Comparison of ENCODE assay signal across 14 cellular contexts in genomic region chr5:68648944-68649874, GRCh38.
"Had no signal": no experiment of that assay in that cellular context is flagged by ENCODE, and none has a peak within 500 bp of the region (broad histone marks: within the 10 kb centered on the region; RNA-seq: fewer than 3 reads in every experiment).

No MANE protein-coding gene starts in this region.

- H3K4me3 ChIP-seq: gastroesophageal sphincter, heart right ventricle, left lung, skin epidermis, upper lobe of left lung had no signal

- H3K9me3 ChIP-seq: gastroesophageal sphincter, heart right ventricle, left lung, upper lobe of left lung had no signal

- DNase-seq: activated CD4-positive, alpha-beta T cell treated with anti-CD3 and anti-CD28 coated beads, Interleukin-2, amount 50 U/mL, for 1 hour; activated naive CD4-positive, alpha-beta T cell; activated naive CD8-positive, alpha-beta T cell treated with anti-CD3 and anti-CD28 coated beads, Interleukin-2, amount 10 ng/mL, durations not matched to agents 7 days and 5 days; anterior cingulate cortex; brain microvascular endothelial cell; heart right ventricle; left lung; natural killer cell; stimulated activated CD4-positive, alpha-beta T cell treated with anti-CD3 and anti-CD28 coated beads, Interleukin-4, amount 100 ng/mL, for 4 hours; stimulated activated CD8-positive, alpha-beta memory T cell treated with anti-CD3 and anti-CD28 coated beads, Interleukin-4, amount 100 ng/mL, for 48 hours; stimulated activated naive CD4-positive, alpha-beta T cell treated with Interleukin-2 at 50 U/mL for 16 hours; upper lobe of left lung had no signal

- H3K4me1 ChIP-seq: left lung, upper lobe of left lung had no signal

- H3K27ac ChIP-seq: brain microvascular endothelial cell, gastroesophageal sphincter, heart right ventricle, left lung, upper lobe of left lung had no signal

- H3K27me3 ChIP-seq: brain microvascular endothelial cell, gastroesophageal sphincter, heart right ventricle, left lung, upper lobe of left lung had no signal

- H3K36me3 ChIP-seq: brain microvascular endothelial cell, gastroesophageal sphincter, heart right ventricle, left lung, upper lobe of left lung had no signal
